9 cellular contexts compared by ENCODE assay signal in the genomic region with DNA sequence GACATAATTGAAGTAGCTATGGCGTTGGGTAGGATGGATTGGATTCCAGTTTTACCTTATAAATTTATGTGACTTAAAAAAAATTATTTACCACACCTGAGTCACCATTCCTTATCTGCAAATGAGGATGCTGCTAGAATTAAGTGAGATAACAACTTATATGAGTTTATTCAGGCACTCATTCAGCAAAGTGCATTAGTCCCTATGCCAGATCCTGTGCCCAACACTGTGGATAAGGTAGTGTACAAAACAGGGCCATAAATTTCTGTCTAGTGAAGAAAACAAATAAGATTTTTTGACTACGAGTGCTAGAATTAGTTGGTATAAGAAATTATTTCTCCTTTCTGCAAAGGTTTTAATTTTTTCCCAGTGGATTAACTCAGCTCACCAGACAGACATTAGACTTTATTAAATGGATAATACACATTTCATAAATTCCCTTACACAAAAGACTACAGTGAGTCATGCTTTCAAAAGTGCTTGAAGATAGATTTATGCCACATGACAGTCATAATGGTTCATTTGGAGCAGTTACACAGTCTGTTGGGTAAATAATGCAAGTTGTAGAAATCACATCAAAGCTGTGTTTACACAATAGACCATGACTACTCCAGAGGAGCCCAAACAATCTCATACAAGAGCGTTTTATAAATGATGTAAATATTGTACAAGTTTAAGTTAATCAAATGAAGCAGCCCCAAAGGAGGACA.
DNase-seq lines count a peak whose midpoint lies in the region; ATAC-seq and TF ChIP-seq lines count a peak whose summit lies in the region.
"Had no signal": no experiment of that assay in that cellular context is flagged by ENCODE, and none has a peak within 500 bp of the region (broad histone marks: within the 10 kb centered on the region; RNA-seq: fewer than 3 reads in every experiment).

No MANE protein-coding gene starts in this region.

- H3K4me3 ChIP-seq in AG10803 (ENCODE audit: low read length), result no peak overlapping the region

- CTCF ChIA-PET in RWPE1 (lab: Yijun Ruan, JAX), result interaction anchor here (0.6 to 1.1 kb wide), 3 partner anchors 9 to 341 kb away, joined by 3 read pairs; no protein-coding TSS in a partner anchor

- intact Hi-C loops in left ventricle myocardium superior (cut with micrococcal nuclease), result no loop called here

- DNase-seq in AG10803 (ENCODE audit: low read depth) (peak; percentile 87), HCEC 1CT (peak; percentile 83), RWPE1 (ENCODE audit: low spot score) (peak; percentile 41), glomerular endothelial cell (ENCODE audit: extremely low read depth, low read depth, low spot score) (peak; percentile 69), left ventricle myocardium superior (no peak), DMS 273 treated with DMSO at 0.1 percent for 48 hours (lab: John Stamatoyannopoulos, UW) (no peak)
- DNase-seq in stimulated activated naive CD4-positive, alpha-beta T cell (lab: John Stamatoyannopoulos, UW), result no peak
- no peak for DNase-seq in activated CD8-positive, alpha-beta memory T cell treated with anti-CD3 and anti-CD28 coated beads, Interleukin-2, amount 50 U/mL, for 48 hours
- DNase-seq: NCI-H1092 treated with DMSO at 0.1 percent for 48 hours had no signal

- ATAC-seq in left ventricle myocardium superior, result no peak

- H3K27ac ChIP-seq in RWPE1, result no peak overlapping the region

- POLR2A ChIA-PET in RWPE1 (lab: Yijun Ruan, JAX; ENCODE audit: low non-redundant PET), result no interaction called here

- TF ChIP-seq CTCF in AG10803 (conservative IDR thresholded peaks at IDR 0.05; ENCODE audit: low read length) (no peak), RWPE1 (conservative IDR thresholded peaks at IDR 0.05; ENCODE audit: low read depth) (no peak)

Comparison
In these comparisons a context has a peak if more than half of its experiments do, and no peak if none do; other contexts are left out.
1. DNase-seq: peak in AG10803 (single experiment), HCEC 1CT (single experiment), RWPE1 (single experiment) and glomerular endothelial cell (single experiment); none in stimulated activated naive CD4-positive, alpha-beta T cell (0 of 6), left ventricle myocardium superior (single experiment), DMS 273 treated with DMSO at 0.1 percent for 48 hours (single experiment) and activated CD8-positive, alpha-beta memory T cell treated with anti-CD3 and anti-CD28 coated beads, Interleukin-2, amount 50 U/mL, for 48 hours (single experiment).